ENCODE assay signal across 1 cellular context in genomic region chr6:159461266-159461665, GRCh38.
TF ChIP-seq lines count a peak whose summit lies in the region.

No MANE protein-coding gene starts in this region.

TF ChIP-seq in IMR-90, 13 proteins besides CTCF, POLR2A, EP300 and RAD21:
- TF ChIP-seq RCOR1 (IDR thresholded peaks at IDR 0.05; ENCODE audit: insufficient replicate concordance, low read length) (no peak), MXI1 (IDR thresholded peaks at IDR 0.05; ENCODE audit: borderline replicate concordance, low read depth, low read length) (no peak), BHLHE40 (IDR thresholded peaks at IDR 0.05; ENCODE audit: low read depth, low read length) (no peak), MAFK (IDR thresholded peaks at IDR 0.05; ENCODE audit: low read depth, low read length) (no peak)
